In genomic region chr6:134145786-134146185, GRCh38 we compare ENCODE assay signal across 11 cellular contexts.
DNase-seq lines count a peak whose midpoint lies in the region; ATAC-seq and TF ChIP-seq lines count a peak whose summit lies in the region.
"Had no signal": no experiment of that assay in that cellular context is flagged by ENCODE, and none has a peak within 500 bp of the region (broad histone marks: within the 10 kb centered on the region; RNA-seq: fewer than 3 reads in every experiment).

No MANE protein-coding gene starts in this region.

- no peak overlapping the region for H3K4me3 ChIP-seq in ACC112 (ENCODE audit: low read depth, low read length)
- no peak overlapping the region for H3K4me3 ChIP-seq in OCI-LY7 (ENCODE audit: low read depth, low read length, poor library complexity, severe bottlenecking)
- H3K4me3 ChIP-seq in fibroblast of mammary gland (ENCODE audit: control insufficient read depth, low read depth, low read length), result no peak overlapping the region

- CTCF ChIA-PET in OCI-LY7 (lab: Charles Lee; ENCODE audit: unreplicated experiment), result no interaction called here

- H3K27ac ChIP-seq in ACC112 (ENCODE audit: low read depth, low read length) (no peak overlapping the region), OCI-LY7 (ENCODE audit: low read depth, low read length, poor library complexity, severe bottlenecking) (no peak overlapping the region)

- BruUV-seq in OCI-LY7 (replicated peaks; lab: Mats Ljungman, UMichigan), result no TSS peak

- POLR2A ChIA-PET in OCI-LY7 (lab: Charles Lee), result interaction anchor here (0.6 to 1.3 kb wide), 3 partner anchors 10 to 1531 kb away, joined by 3 to 4 read pairs (median 3); no protein-coding TSS in a partner anchor

- intact Hi-C loops in OCI-LY7 (cut with micrococcal nuclease; ENCODE audit: unreplicated experiment), result no loop called here

- H3K79me2 ChIP-seq in ACC112 (ENCODE audit: control insufficient read depth, insufficient read depth, low read length, unreplicated experiment), result no peaks in the 10 kb centered on the region
- no peaks in the 10 kb centered on the region for H3K79me2 ChIP-seq in OCI-LY7 (ENCODE audit: insufficient read depth, low read depth, low read length)

- no peaks in the 10 kb centered on the region for H3K9me2 ChIP-seq in OCI-LY7 (ENCODE audit: insufficient read depth, low read length)

- no peaks in the 10 kb centered on the region for H3K27me3 ChIP-seq in ACC112 (ENCODE audit: insufficient read depth, low read length)

- H4K20me1 ChIP-seq in OCI-LY7 (ENCODE audit: insufficient read depth, low read length), result no peaks in the 10 kb centered on the region

- no peaks in the 10 kb centered on the region for H3K9me3 ChIP-seq in OCI-LY7 (ENCODE audit: low read length)

- no peak overlapping the region for H3K4me2 ChIP-seq in OCI-LY7 (ENCODE audit: low read length)

- H3K4me1 ChIP-seq in ACC112 (ENCODE audit: control insufficient read depth, insufficient read depth, low read length, unreplicated experiment) (peaks cover 4% of the 10 kb centered on the region), OCI-LY7 (ENCODE audit: insufficient read depth, low read length, poor library complexity, severe bottlenecking) (no peaks in the 10 kb centered on the region)

- H3K36me3 ChIP-seq in ACC112 (ENCODE audit: insufficient read depth, low read length), result no peaks in the 10 kb centered on the region
- no peaks in the 10 kb centered on the region for H3K36me3 ChIP-seq in OCI-LY7 (ENCODE audit: insufficient read depth, low read length)

- DNase-seq in OCI-LY7 (ENCODE audit: low spot score) (peak; percentile 25), fibroblast of mammary gland (ENCODE audit: low read depth) (peak; percentile 64), KG1 (lab: John Stamatoyannopoulos, UW) (no peak), cerebellar nuclear complex (lab: John Stamatoyannopoulos, UW) (no peak)
- DNase-seq in activated CD4-positive, alpha-beta T cell treated with anti-CD3 and anti-CD28 coated beads, Interleukin-2, amount 50 U/mL, for 4 hours, result no peak
- DNase-seq: hypothalamus; stimulated activated CD4-positive, alpha-beta T cell treated with anti-CD3 and anti-CD28 coated beads, Interleukin-1b, Interleukin-23, amount 100 ng/mL, for 48 hours; T-helper 9 cell had no signal

- no peak for TF ChIP-seq CTCF in OCI-LY7 (conservative IDR thresholded peaks at IDR 0.05; ENCODE audit: low read length)
- TF ChIP-seq CTCF in fibroblast of mammary gland (conservative IDR thresholded peaks at IDR 0.05; ENCODE audit: control insufficient read depth, insufficient read depth, low read depth, low read length), result no peak

- peak overlapping the region; percentile 5 for H2AFZ ChIP-seq in ACC112 (ENCODE audit: low read length, unreplicated experiment)
- no peak overlapping the region for H2AFZ ChIP-seq in OCI-LY7 (ENCODE audit: low read length)

- ATAC-seq in HG03175 (IDR thresholded peaks at IDR 0.05; ENCODE audit: unreplicated experiment) (peak; percentile 61), HG03045 (IDR thresholded peaks at IDR 0.05; ENCODE audit: unreplicated experiment) (no peak)

Comparison
In these comparisons a context has a peak if more than half of its experiments do, and no peak if none do; other contexts are left out.
1. DNase-seq: peak in OCI-LY7 (single experiment) and fibroblast of mammary gland (single experiment); none in KG1 (single experiment), activated CD4-positive, alpha-beta T cell treated with anti-CD3 and anti-CD28 coated beads, Interleukin-2, amount 50 U/mL, for 4 hours (0 of 2) and cerebellar nuclear complex (0 of 2).